ENCODE assay signal across 1 cellular context in genomic region chr11:2383823-2384722, GRCh38.
TF ChIP-seq lines count a peak whose summit lies in the region.

No MANE protein-coding gene starts in this region.

TF ChIP-seq in GM12878, 131 proteins besides CTCF, POLR2A, EP300 and RAD21:
- TF ChIP-seq JUNB (IDR thresholded peaks at IDR 0.05) (no peak), ATF7 (IDR thresholded peaks at IDR 0.05; ENCODE audit: low read depth) (no peak), EED (IDR thresholded peaks at IDR 0.05; ENCODE audit: low read depth) (no peak), CHD2 (IDR thresholded peaks at IDR 0.05; ENCODE audit: borderline replicate concordance, low read depth, low read length) (no peak), STAT1 (conservative IDR thresholded peaks at IDR 0.05) (no peak), ZSCAN29 (IDR thresholded peaks at IDR 0.05) (no peak), SUZ12 (IDR thresholded peaks at IDR 0.05; ENCODE audit: unreplicated experiment) (no peak), ATF2 (IDR thresholded peaks at IDR 0.05; ENCODE audit: low read length) (no peak), ASH2L (IDR thresholded peaks at IDR 0.05; ENCODE audit: borderline replicate concordance, low read depth) (no peak)
